ENCODE assay signal across 11 cellular contexts in genomic region chr15:28318828-28319227, GRCh38. TPM values are rescaled to one million over a fixed set of nuclear protein-coding genes. Genes with fewer than 3 reads are reported as not detected.
"Had no signal": no experiment of that assay in that cellular context is flagged by ENCODE, and none has a peak within 500 bp of the region (broad histone marks: within the 10 kb centered on the region; RNA-seq: fewer than 3 reads in every experiment).

No MANE protein-coding gene starts in this region.

RNA-seq across cellular contexts. Expression of gene GOLGA6L24, which starts 39.1 kb away (rescaled TPM):
- total RNA-seq: OCI-LY7, PC-3, PC-9, Peyer's patch, Right ventricle myocardium inferior, Right ventricle myocardium superior, RPMI7951, SJCRH30, SJSA1, SK-MEL-5 had no signal
- polyA plus RNA-seq: SK-N-SH had no signal

RNA-seq across cellular contexts. Expression of gene GOLGA8F, which starts 59.6 kb away (rescaled TPM):
- total RNA-seq: OCI-LY7, PC-3, PC-9, Peyer's patch, Right ventricle myocardium inferior, Right ventricle myocardium superior, RPMI7951, SJCRH30, SK-MEL-5 had no signal
- polyA plus RNA-seq: SK-N-SH had no signal
